ENCODE assay signal across 1 cellular context in the genomic region with DNA sequence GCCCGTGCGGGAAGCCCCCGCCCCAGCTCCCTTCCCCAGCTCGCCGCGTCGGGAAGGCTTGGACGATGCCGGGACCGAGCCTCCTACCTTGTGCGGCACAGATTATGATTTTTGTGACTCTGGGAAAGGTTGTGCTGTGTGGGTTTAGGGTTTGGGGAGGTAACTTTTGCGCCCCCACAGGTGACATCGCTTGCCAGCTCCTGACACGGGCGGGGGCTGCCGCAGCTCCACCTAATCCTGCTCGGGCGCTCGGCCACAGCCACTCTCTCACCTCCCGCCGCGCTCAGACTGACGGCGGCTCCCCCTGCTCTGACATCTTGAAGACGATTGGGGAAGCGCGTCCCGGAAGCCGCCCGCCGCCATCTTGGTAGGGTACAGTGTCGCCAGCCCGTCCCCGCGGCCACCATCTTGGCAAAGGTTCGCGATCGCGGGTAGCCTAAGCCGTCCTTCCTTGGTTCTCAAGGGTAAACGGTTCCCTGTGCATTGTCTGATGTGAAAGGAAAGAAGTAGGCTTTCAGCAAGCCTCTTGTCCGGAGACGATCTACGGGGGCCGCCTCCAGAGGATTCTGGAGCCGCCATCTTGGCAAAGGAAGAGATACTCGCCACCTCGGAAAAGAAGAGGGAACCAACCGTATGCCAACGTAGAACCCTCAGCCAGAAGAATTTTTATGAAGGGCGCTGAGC.
TF ChIP-seq lines count a peak whose summit lies in the region.

No MANE protein-coding gene starts in this region.

TF ChIP-seq in HEK293, 187 proteins besides CTCF, POLR2A, EP300 and RAD21 (continued from another document and continues in another):
- TF ChIP-seq, protein P1, sequence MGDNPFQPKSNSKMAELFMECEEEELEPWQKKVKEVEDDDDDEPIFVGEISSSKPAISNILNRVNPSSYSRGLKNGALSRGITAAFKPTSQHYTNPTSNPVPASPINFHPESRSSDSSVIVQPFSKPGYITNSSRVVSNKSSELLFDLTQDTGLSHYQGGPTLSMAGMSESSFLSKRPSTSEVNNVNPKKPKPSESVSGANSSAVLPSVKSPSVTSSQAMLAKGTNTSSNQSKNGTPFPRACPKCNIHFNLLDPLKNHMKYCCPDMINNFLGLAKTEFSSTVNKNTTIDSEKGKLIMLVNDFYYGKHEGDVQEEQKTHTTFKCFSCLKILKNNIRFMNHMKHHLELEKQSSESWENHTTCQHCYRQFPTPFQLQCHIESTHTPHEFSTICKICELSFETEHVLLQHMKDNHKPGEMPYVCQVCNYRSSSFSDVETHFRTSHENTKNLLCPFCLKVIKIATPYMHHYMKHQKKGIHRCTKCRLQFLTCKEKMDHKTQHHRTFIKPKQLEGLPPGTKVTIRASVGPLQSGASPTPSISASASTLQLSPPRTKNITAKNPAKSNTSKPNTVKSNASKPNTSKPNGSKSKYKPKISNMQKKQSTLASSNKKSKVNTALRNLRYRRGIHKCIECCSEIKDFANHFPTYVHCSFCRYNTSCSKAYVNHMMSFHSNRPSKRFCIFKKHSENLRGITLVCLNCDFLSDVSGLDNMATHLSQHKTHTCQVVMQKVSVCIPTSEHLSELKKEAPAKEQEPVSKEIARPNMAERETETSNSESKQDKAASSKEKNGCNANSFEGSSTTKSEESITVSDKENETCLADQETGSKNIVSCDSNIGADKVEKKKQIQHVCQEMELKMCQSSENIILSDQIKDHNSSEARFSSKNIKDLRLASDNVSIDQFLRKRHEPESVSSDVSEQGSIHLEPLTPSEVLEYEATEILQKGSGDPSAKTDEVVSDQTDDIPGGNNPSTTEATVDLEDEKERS (tag by site-specific recombination; IDR thresholded peaks at IDR 0.05) = peak; percentile 94
- TF ChIP-seq HOXA7 (CRISPR knock-in tag; IDR thresholded peaks at IDR 0.05; ENCODE audit: borderline replicate concordance) (no peak), OSR2 (tag by site-specific recombination; IDR thresholded peaks at IDR 0.05) (peak; percentile 41), ZNF366 (tag by site-specific recombination; conservative IDR thresholded peaks at IDR 0.05) (peak; percentile 72; the same call in 1 of the 2 replicates), SCRT1 (tag by site-specific recombination; IDR thresholded peaks at IDR 0.05; ENCODE audit: borderline replicate concordance) (peak; percentile 70; the same call in 1 of the 2 replicates), SP2 (tag by site-specific recombination; IDR thresholded peaks at IDR 0.05) (peak; percentile 75), ZNF169 (tag by site-specific recombination; IDR thresholded peaks at IDR 0.05) (no peak), ZNF629 (tag by site-specific recombination; IDR thresholded peaks at IDR 0.05) (peak; percentile 81), ZNF544 (tag by site-specific recombination; IDR thresholded peaks at IDR 0.05) (no peak), ZNF394 (tag by site-specific recombination; IDR thresholded peaks at IDR 0.05; ENCODE audit: borderline replicate concordance) (peak; percentile 82), EGR2 (tag by site-specific recombination; IDR thresholded peaks at IDR 0.05; ENCODE audit: low read depth) (peak; percentile 77), ZNF155 (tag by site-specific recombination; IDR thresholded peaks at IDR 0.05) (no peak), ZNF623 (tag by site-specific recombination; IDR thresholded peaks at IDR 0.05) (no peak; the same call in 1 of the 2 replicates), YY2 (tag by site-specific recombination; IDR thresholded peaks at IDR 0.05) (peak; percentile 99), ZSCAN23 (tag by site-specific recombination; IDR thresholded peaks at IDR 0.05) (no peak), ZNF391 (tag by site-specific recombination; IDR thresholded peaks at IDR 0.05; ENCODE audit: borderline replicate concordance, low read depth) (peak; percentile 69; the same call in 1 of the 2 replicates)
- TF ChIP-seq, protein P2, sequence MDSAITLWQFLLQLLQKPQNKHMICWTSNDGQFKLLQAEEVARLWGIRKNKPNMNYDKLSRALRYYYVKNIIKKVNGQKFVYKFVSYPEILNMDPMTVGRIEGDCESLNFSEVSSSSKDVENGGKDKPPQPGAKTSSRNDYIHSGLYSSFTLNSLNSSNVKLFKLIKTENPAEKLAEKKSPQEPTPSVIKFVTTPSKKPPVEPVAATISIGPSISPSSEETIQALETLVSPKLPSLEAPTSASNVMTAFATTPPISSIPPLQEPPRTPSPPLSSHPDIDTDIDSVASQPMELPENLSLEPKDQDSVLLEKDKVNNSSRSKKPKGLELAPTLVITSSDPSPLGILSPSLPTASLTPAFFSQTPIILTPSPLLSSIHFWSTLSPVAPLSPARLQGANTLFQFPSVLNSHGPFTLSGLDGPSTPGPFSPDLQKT (IDR thresholded peaks at IDR 0.05; ENCODE audit: borderline replicate concordance, low read depth, low read length) = no peak
- TF ChIP-seq, protein P3, sequence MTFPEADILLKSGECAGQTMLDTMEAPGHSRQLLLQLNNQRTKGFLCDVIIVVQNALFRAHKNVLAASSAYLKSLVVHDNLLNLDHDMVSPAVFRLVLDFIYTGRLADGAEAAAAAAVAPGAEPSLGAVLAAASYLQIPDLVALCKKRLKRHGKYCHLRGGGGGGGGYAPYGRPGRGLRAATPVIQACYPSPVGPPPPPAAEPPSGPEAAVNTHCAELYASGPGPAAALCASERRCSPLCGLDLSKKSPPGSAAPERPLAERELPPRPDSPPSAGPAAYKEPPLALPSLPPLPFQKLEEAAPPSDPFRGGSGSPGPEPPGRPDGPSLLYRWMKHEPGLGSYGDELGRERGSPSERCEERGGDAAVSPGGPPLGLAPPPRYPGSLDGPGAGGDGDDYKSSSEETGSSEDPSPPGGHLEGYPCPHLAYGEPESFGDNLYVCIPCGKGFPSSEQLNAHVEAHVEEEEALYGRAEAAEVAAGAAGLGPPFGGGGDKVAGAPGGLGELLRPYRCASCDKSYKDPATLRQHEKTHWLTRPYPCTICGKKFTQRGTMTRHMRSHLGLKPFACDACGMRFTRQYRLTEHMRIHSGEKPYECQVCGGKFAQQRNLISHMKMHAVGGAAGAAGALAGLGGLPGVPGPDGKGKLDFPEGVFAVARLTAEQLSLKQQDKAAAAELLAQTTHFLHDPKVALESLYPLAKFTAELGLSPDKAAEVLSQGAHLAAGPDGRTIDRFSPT (tag by site-specific recombination; IDR thresholded peaks at IDR 0.05) = peak; percentile 88
- TF ChIP-seq, protein P4, sequence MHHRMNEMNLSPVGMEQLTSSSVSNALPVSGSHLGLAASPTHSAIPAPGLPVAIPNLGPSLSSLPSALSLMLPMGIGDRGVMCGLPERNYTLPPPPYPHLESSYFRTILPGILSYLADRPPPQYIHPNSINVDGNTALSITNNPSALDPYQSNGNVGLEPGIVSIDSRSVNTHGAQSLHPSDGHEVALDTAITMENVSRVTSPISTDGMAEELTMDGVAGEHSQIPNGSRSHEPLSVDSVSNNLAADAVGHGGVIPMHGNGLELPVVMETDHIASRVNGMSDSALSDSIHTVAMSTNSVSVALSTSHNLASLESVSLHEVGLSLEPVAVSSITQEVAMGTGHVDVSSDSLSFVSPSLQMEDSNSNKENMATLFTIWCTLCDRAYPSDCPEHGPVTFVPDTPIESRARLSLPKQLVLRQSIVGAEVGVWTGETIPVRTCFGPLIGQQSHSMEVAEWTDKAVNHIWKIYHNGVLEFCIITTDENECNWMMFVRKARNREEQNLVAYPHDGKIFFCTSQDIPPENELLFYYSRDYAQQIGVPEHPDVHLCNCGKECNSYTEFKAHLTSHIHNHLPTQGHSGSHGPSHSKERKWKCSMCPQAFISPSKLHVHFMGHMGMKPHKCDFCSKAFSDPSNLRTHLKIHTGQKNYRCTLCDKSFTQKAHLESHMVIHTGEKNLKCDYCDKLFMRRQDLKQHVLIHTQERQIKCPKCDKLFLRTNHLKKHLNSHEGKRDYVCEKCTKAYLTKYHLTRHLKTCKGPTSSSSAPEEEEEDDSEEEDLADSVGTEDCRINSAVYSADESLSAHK (tag by site-specific recombination; IDR thresholded peaks at IDR 0.05) = peak; percentile 31; the same call in 1 of the 2 replicates
- TF ChIP-seq, protein P5, sequence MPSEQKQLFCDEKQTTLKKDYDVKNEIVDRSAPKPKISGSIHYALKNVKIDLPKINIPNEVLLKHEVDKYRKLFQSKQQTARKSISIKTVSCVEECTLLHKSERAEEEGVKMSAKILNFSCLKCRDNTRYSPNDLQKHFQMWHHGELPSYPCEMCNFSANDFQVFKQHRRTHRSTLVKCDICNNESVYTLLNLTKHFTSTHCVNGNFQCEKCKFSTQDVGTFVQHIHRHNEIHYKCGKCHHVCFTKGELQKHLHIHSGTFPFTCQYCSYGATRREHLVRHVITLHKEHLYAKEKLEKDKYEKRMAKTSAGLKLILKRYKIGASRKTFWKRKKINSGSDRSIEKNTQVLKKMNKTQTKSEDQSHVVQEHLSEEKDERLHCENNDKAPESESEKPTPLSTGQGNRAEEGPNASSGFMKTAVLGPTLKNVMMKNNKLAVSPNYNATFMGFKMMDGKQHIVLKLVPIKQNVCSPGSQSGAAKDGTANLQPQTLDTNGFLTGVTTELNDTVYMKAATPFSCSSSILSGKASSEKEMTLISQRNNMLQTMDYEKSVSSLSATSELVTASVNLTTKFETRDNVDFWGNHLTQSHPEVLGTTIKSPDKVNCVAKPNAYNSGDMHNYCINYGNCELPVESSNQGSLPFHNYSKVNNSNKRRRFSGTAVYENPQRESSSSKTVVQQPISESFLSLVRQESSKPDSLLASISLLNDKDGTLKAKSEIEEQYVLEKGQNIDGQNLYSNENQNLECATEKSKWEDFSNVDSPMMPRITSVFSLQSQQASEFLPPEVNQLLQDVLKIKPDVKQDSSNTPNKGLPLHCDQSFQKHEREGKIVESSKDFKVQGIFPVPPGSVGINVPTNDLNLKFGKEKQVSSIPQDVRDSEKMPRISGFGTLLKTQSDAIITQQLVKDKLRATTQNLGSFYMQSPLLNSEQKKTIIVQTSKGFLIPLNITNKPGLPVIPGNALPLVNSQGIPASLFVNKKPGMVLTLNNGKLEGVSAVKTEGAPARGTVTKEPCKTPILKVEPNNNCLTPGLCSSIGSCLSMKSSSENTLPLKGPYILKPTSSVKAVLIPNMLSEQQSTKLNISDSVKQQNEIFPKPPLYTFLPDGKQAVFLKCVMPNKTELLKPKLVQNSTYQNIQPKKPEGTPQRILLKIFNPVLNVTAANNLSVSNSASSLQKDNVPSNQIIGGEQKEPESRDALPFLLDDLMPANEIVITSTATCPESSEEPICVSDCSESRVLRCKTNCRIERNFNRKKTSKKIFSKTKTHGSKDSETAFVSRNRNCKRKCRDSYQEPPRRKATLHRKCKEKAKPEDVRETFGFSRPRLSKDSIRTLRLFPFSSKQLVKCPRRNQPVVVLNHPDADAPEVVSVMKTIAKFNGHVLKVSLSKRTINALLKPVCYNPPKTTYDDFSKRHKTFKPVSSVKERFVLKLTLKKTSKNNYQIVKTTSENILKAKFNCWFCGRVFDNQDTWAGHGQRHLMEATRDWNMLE (tag by site-specific recombination; conservative IDR thresholded peaks at IDR 0.05; ENCODE audit: low read depth) = peak; percentile 90
- TF ChIP-seq, protein P6, sequence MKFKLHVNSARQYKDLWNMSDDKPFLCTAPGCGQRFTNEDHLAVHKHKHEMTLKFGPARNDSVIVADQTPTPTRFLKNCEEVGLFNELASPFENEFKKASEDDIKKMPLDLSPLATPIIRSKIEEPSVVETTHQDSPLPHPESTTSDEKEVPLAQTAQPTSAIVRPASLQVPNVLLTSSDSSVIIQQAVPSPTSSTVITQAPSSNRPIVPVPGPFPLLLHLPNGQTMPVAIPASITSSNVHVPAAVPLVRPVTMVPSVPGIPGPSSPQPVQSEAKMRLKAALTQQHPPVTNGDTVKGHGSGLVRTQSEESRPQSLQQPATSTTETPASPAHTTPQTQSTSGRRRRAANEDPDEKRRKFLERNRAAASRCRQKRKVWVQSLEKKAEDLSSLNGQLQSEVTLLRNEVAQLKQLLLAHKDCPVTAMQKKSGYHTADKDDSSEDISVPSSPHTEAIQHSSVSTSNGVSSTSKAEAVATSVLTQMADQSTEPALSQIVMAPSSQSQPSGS (tag by site-specific recombination; IDR thresholded peaks at IDR 0.05; ENCODE audit: low read depth) = 0 out of 2 replicates have a peak, but pooled peaks have one; percentile 12
- TF ChIP-seq, protein P7, sequence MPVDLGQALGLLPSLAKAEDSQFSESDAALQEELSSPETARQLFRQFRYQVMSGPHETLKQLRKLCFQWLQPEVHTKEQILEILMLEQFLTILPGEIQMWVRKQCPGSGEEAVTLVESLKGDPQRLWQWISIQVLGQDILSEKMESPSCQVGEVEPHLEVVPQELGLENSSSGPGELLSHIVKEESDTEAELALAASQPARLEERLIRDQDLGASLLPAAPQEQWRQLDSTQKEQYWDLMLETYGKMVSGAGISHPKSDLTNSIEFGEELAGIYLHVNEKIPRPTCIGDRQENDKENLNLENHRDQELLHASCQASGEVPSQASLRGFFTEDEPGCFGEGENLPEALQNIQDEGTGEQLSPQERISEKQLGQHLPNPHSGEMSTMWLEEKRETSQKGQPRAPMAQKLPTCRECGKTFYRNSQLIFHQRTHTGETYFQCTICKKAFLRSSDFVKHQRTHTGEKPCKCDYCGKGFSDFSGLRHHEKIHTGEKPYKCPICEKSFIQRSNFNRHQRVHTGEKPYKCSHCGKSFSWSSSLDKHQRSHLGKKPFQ (tag by site-specific recombination; IDR thresholded peaks at IDR 0.05) = peak; percentile 39; the same call in 1 of the 2 replicates
- TF ChIP-seq, protein P8, sequence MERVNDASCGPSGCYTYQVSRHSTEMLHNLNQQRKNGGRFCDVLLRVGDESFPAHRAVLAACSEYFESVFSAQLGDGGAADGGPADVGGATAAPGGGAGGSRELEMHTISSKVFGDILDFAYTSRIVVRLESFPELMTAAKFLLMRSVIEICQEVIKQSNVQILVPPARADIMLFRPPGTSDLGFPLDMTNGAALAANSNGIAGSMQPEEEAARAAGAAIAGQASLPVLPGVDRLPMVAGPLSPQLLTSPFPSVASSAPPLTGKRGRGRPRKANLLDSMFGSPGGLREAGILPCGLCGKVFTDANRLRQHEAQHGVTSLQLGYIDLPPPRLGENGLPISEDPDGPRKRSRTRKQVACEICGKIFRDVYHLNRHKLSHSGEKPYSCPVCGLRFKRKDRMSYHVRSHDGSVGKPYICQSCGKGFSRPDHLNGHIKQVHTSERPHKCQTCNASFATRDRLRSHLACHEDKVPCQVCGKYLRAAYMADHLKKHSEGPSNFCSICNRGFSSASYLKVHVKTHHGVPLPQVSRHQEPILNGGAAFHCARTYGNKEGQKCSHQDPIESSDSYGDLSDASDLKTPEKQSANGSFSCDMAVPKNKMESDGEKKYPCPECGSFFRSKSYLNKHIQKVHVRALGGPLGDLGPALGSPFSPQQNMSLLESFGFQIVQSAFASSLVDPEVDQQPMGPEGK (tag by site-specific recombination; IDR thresholded peaks at IDR 0.05) = peak; percentile 99
- TF ChIP-seq, protein P9, sequence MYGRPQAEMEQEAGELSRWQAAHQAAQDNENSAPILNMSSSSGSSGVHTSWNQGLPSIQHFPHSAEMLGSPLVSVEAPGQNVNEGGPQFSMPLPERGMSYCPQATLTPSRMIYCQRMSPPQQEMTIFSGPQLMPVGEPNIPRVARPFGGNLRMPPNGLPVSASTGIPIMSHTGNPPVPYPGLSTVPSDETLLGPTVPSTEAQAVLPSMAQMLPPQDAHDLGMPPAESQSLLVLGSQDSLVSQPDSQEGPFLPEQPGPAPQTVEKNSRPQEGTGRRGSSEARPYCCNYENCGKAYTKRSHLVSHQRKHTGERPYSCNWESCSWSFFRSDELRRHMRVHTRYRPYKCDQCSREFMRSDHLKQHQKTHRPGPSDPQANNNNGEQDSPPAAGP (tag by site-specific recombination; IDR thresholded peaks at IDR 0.05) = peak; percentile 53
- TF ChIP-seq, protein P10, sequence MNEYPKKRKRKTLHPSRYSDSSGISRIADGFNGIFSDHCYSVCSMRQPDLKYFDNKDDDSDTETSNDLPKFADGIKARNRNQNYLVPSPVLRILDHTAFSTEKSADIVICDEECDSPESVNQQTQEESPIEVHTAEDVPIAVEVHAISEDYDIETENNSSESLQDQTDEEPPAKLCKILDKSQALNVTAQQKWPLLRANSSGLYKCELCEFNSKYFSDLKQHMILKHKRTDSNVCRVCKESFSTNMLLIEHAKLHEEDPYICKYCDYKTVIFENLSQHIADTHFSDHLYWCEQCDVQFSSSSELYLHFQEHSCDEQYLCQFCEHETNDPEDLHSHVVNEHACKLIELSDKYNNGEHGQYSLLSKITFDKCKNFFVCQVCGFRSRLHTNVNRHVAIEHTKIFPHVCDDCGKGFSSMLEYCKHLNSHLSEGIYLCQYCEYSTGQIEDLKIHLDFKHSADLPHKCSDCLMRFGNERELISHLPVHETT (tag by site-specific recombination; IDR thresholded peaks at IDR 0.05) = peak; percentile 80; the same call in 1 of the 2 replicates
